In genomic region chr14:33949051-33950037, GRCh38 we compare ENCODE assay signal across 8 cellular contexts. TPM values are rescaled to one million over a fixed set of nuclear protein-coding genes. Genes with fewer than 3 reads are reported as not detected.
DNase-seq lines count a peak whose midpoint lies in the region; ATAC-seq, FAIRE-seq and TF ChIP-seq lines count a peak whose summit lies in the region.

No MANE protein-coding gene starts in this region.

- H3K36me3 ChIP-seq in breast epithelium, result no peaks in the 10 kb centered on the region
- no peaks in the 10 kb centered on the region for H3K36me3 ChIP-seq in mucosa of rectum (ENCODE audit: control insufficient read depth in 2 of 2, insufficient read depth in 2 of 2, low read length in 2 of 2)
- no peaks in the 10 kb centered on the region for H3K36me3 ChIP-seq in aorta (ENCODE audit: control insufficient read depth in 1 of 2, insufficient read depth in 2 of 2, low read length in 1 of 2)

- H3K4me1 Mint-ChIP-seq in stimulated activated naive CD8-positive, alpha-beta T cell treated with anti-CD3 and anti-CD28 coated beads, Interleukin-15, Interleukin-2, amounts not matched to agents 100 ng/mL and 50 ng/mL, for 24 hours (ENCODE audit: low read depth), result peaks cover 21% of the 10 kb centered on the region

- H3K27me3 Mint-ChIP-seq in stimulated activated naive CD8-positive, alpha-beta T cell treated with anti-CD3 and anti-CD28 coated beads, Interleukin-15, Interleukin-2, amounts not matched to agents 100 ng/mL and 50 ng/mL, for 24 hours, result peaks cover 61% of the 10 kb centered on the region

- ATAC-seq in stimulated activated naive CD8-positive, alpha-beta T cell treated with anti-CD3 and anti-CD28 coated beads, Interleukin-15, Interleukin-2, amounts not matched to agents 100 U/mL and 50 U/mL, for 24 hours, result no peak
- no peak for ATAC-seq in aorta (ENCODE audit: low FRiP score)

- H3K9ac ChIP-seq in mucosa of rectum (ENCODE audit: low read depth in 1 of 2, low read length in 2 of 2), result peak overlapping the region; percentile 79 to 86

- H3K4me3 ChIP-seq in breast epithelium, result peak overlapping the region; percentile 61 to 90 (median 65)
- peak overlapping the region; percentile 74 to 89 for H3K4me3 ChIP-seq in mucosa of rectum (ENCODE audit: low read length in 2 of 2)
- peak overlapping the region; percentile 17 to 23 for H3K4me3 ChIP-seq in aorta (ENCODE audit: low read length in 2 of 2)

- no peak for FAIRE-seq in RCC 7860 (lab: Jason Lieb, UNC)

- H3K27me3 ChIP-seq in breast epithelium, result no peaks in the 10 kb centered on the region
- H3K27me3 ChIP-seq in mucosa of rectum (ENCODE audit: control insufficient read depth in 2 of 2, insufficient read depth in 2 of 2, low read length in 2 of 2), result no peaks in the 10 kb centered on the region
- no peaks in the 10 kb centered on the region for H3K27me3 ChIP-seq in aorta (ENCODE audit: control insufficient read depth in 1 of 2, insufficient read depth in 2 of 2, low read length in 1 of 2)

- H3K9me3 Mint-ChIP-seq in stimulated activated naive CD8-positive, alpha-beta T cell treated with anti-CD3 and anti-CD28 coated beads, Interleukin-15, Interleukin-2, amounts not matched to agents 100 ng/mL and 50 ng/mL, for 24 hours, result no peaks in the 10 kb centered on the region

- H3K27ac Mint-ChIP-seq in stimulated activated naive CD8-positive, alpha-beta T cell treated with anti-CD3 and anti-CD28 coated beads, Interleukin-15, Interleukin-2, amounts not matched to agents 100 ng/mL and 50 ng/mL, for 24 hours, result no peak overlapping the region

- H3K4me3 Mint-ChIP-seq in stimulated activated naive CD8-positive, alpha-beta T cell treated with anti-CD3 and anti-CD28 coated beads, Interleukin-15, Interleukin-2, amounts not matched to agents 100 ng/mL and 50 ng/mL, for 24 hours, result peak overlapping the region; percentile 84

- TF ChIP-seq CTCF in breast epithelium (IDR thresholded peaks at IDR 0.05), result no peak

- H3K4me1 ChIP-seq in breast epithelium (no peaks in the 10 kb centered on the region), mucosa of rectum (ENCODE audit: control insufficient read depth in 2 of 2, insufficient read depth in 2 of 2, low read length in 2 of 2) (peaks cover 4 to 19% of the 10 kb centered on the region in 2 donors), aorta (ENCODE audit: control insufficient read depth in 1 of 2, insufficient read depth in 2 of 2, low read length in 2 of 2) (no peaks in the 10 kb centered on the region)

- 33 to 47% methylated on average over 15 of the region's 15 CpGs for WGBS in aorta, 2 donors

- intact Hi-C loops in breast epithelium (cut with DNase I; ENCODE audit: low total_unique reads) (no loop called here), aorta (cut with DNase I) (loop anchor here in 1 of 2 donors (2.0 to 10.0 kb wide), 4 partner anchors 33 to 149 kb away; no protein-coding TSS in a partner anchor)

- no peak for DNase-seq in stimulated activated naive CD8-positive, alpha-beta T cell treated with anti-CD3 and anti-CD28 coated beads, Interleukin-15, Interleukin-2, amounts not matched to agents 100 U/mL and 50 U/mL, for 24 hours
- no peak for DNase-seq in breast epithelium (ENCODE audit: low spot score in 2 of 2)
- no peak for DNase-seq in aorta
- no peak for DNase-seq in RCC 7860 (ENCODE audit: low spot score)
- no peak for DNase-seq in islet precursor cell
- DNase-seq in activated CD4-positive, alpha-beta T cell treated with anti-CD3 and anti-CD28 coated beads, Interleukin-2, amount 50 U/mL, for 48 hours, result no peak

- H3K9me3 ChIP-seq in breast epithelium (no peaks in the 10 kb centered on the region), mucosa of rectum (ENCODE audit: control insufficient read depth in 2 of 2, low read length in 2 of 2) (no peaks in the 10 kb centered on the region), aorta (ENCODE audit: control insufficient read depth, low read length) (no peaks in the 10 kb centered on the region)

- H3K36me3 Mint-ChIP-seq in stimulated activated naive CD8-positive, alpha-beta T cell treated with anti-CD3 and anti-CD28 coated beads, Interleukin-15, Interleukin-2, amounts not matched to agents 100 ng/mL and 50 ng/mL, for 24 hours (ENCODE audit: low read depth), result no peaks in the 10 kb centered on the region

- H3K27ac ChIP-seq in breast epithelium, result peak overlapping the region in 1 of 2 donors; percentile 70
- peak overlapping the region; percentile 80 to 81 for H3K27ac ChIP-seq in mucosa of rectum (ENCODE audit: low read depth in 2 of 2, low read length in 2 of 2)
- no peak overlapping the region for H3K27ac ChIP-seq in aorta (ENCODE audit: low read depth in 1 of 2, low read length in 2 of 2)

- no peak for TF ChIP-seq POLR2A in breast epithelium (IDR thresholded peaks at IDR 0.05)

RNA-seq across cellular contexts. Expression of gene EGLN3, which starts 1.5 kb away (rescaled TPM):
- total RNA-seq in breast epithelium (10 to 100 TPM in 2 of 3 donors, 1 to 10 TPM in 1; 3.2 to 16.4 (median 13.9) TPM), aorta (10 to 100 TPM; 23.9 to 46.7 TPM)
- 10 to 100 TPM in 1 of 2 donors, under 1 TPM in 1; 0.33 to 15.7 TPM for polyA plus RNA-seq in aorta

Comparison
In these comparisons a context has a peak if more than half of its experiments do, and no peak if none do; other contexts are left out.
1. H3K27ac ChIP-seq: peak in mucosa of rectum (2 of 2); none in aorta (0 of 2).
2. H3K4me3 ChIP-seq: peak in every context shown above with its lines; median percentile 82 in mucosa of rectum; 65 in breast epithelium; 20 in aorta.